ENCODE assay signal across 10 cellular contexts in the genomic region with DNA sequence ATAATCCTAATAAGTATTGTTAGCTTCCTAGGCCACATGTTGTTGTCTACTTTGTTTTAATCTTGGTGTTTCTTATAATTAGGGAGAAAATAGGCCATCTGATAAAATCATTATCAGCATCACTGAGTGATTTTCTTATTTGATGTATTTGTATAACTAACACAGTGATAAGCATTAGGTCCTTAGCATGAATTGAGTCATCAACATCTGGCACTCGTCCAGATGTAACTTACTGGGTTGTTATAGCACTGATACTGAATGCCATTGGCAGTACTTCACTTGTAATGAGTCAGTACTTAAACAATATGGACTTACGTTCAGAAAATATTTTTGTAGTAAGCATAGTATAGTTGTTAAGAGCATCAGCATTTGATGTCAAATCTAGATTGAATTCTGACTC. TPM values are rescaled to one million over a fixed set of nuclear protein-coding genes. Genes with fewer than 3 reads are reported as not detected.
DNase-seq lines count a peak whose midpoint lies in the region; ATAC-seq and TF ChIP-seq lines count a peak whose summit lies in the region.
"Had no signal": no experiment of that assay in that cellular context is flagged by ENCODE, and none has a peak within 500 bp of the region (broad histone marks: within the 10 kb centered on the region; RNA-seq: fewer than 3 reads in every experiment).

No MANE protein-coding gene starts in this region.

- H2AFZ ChIP-seq in PC-3 (ENCODE audit: low read length) (no peak overlapping the region), trophoblast cell (ENCODE audit: insufficient read depth, low read length, poor library complexity) (no peak overlapping the region), neural progenitor cell (replicated peaks) (no peak overlapping the region)

- H3K9me3 ChIP-seq in PC-3 (ENCODE audit: low read length) = no peaks in the 10 kb centered on the region
- no peaks in the 10 kb centered on the region for H3K9me3 ChIP-seq in trophoblast cell (ENCODE audit: insufficient read depth, low read depth, low read length)
- H3K9me3 ChIP-seq in neural progenitor cell (ENCODE audit: low read depth) = no peaks in the 10 kb centered on the region

- no peak overlapping the region for H3K23ac ChIP-seq in trophoblast cell (ENCODE audit: low read length)

- BruUV-seq in PC-3 (replicated peaks; lab: Mats Ljungman, UMichigan) = no TSS peak

- H3K4me2 ChIP-seq in PC-3 (ENCODE audit: low read length) = no peak overlapping the region
- no peak overlapping the region for H3K4me2 ChIP-seq in trophoblast cell (ENCODE audit: low read length)
- H3K4me2 ChIP-seq in neural progenitor cell = no peak overlapping the region

- H3F3A ChIP-seq in PC-3 (ENCODE audit: low read length, unreplicated experiment) (no peaks in the 10 kb centered on the region), neural progenitor cell (ENCODE audit: low read depth) (no peaks in the 10 kb centered on the region)

- H3K27me3 ChIP-seq in PC-3 (ENCODE audit: low read length) (no peaks in the 10 kb centered on the region), trophoblast cell (ENCODE audit: insufficient read depth, low read length) (no peaks in the 10 kb centered on the region), neural progenitor cell (no peaks in the 10 kb centered on the region)

- H3K9ac ChIP-seq in PC-3 (ENCODE audit: low read length) = no peak overlapping the region
- H3K9ac ChIP-seq in trophoblast cell (ENCODE audit: low read length) = no peak overlapping the region
- no peak overlapping the region for H3K9ac ChIP-seq in neural progenitor cell

- DNase-seq in GM04504 (ENCODE audit: low read depth) (peak; percentile 36), PC-3 (peak; percentile 94), epithelial cell of esophagus (ENCODE audit: low read depth) (peak; percentile 96), trophoblast cell (peak; percentile 37 to 54), NCI-H510A treated with DMSO at 0.1 percent for 48 hours (lab: John Stamatoyannopoulos, UW) (no peak), COLO668 (lab: John Stamatoyannopoulos, UW; ENCODE audit: unreplicated experiment) (no peak), neural progenitor cell (ENCODE audit: low spot score) (no peak)
- DNase-seq in stimulated activated naive CD4-positive, alpha-beta T cell (lab: John Stamatoyannopoulos, UW) = no peak
- DNase-seq: stimulated activated CD8-positive, alpha-beta memory T cell treated with anti-CD3 and anti-CD28 coated beads, Interleukin-4, amount 100 ng/mL, for 48 hours had no signal

- peaks cover 31% of the 10 kb centered on the region for H3K36me3 Mint-ChIP-seq in neural progenitor cell

- WGBS in trophoblast cell (ENCODE audit: extremely low coverage, insufficient coverage, insufficient read length) = no CpG with 5 or more reads among the region's 2 CpGs

- no peak overlapping the region for H3K18ac ChIP-seq in trophoblast cell (ENCODE audit: low read length)

- H3K27ac Mint-ChIP-seq in neural progenitor cell = no peak overlapping the region

- H3K36me3 ChIP-seq in PC-3 (ENCODE audit: low read depth, low read length) (peaks cover 65% of the 10 kb centered on the region), trophoblast cell (ENCODE audit: control insufficient read depth in 1 of 2, insufficient read depth in 2 of 2, low read length in 2 of 2) (peaks cover 17 to 39% of the 10 kb centered on the region in 2 experiments), neural progenitor cell (peaks cover 38% of the 10 kb centered on the region)

- no peak overlapping the region for H3K14ac ChIP-seq in trophoblast cell (ENCODE audit: low read length)

- H4K8ac ChIP-seq in trophoblast cell (ENCODE audit: low read depth, low read length) = no peak overlapping the region

- H4K12ac ChIP-seq in trophoblast cell (ENCODE audit: low read depth, low read length) = no peak overlapping the region

- POLR2A ChIA-PET in PC-3 (lab: Charles Lee; ENCODE audit: unreplicated experiment) = no interaction called here

- no peak overlapping the region for H2BK120ac ChIP-seq in trophoblast cell (ENCODE audit: insufficient read depth, low read length, poor library complexity)

- intact Hi-C loops in PC-3 (cut with micrococcal nuclease) = loop anchor here (5.0 kb wide), 1 partner anchor 89 kb away; no protein-coding TSS in a partner anchor

- H4K20me1 ChIP-seq in PC-3 (ENCODE audit: low read length) (0 out of 2 replicates have a peak, but pooled peaks cover 3% of the 10 kb centered on the region), neural progenitor cell (ENCODE audit: low read depth) (peaks cover 7% of the 10 kb centered on the region)

- no peak overlapping the region for H2AK5ac ChIP-seq in trophoblast cell (ENCODE audit: low read length)

- ATAC-seq in PC-3 = peak; percentile 96

- H3K27ac ChIP-seq in PC-3 (ENCODE audit: low read length) (no peak overlapping the region), trophoblast cell (ENCODE audit: low read depth, low read length) (no peak overlapping the region), neural progenitor cell (no peak overlapping the region)
- H3K27ac ChIP-seq: SK-N-MC had no signal

- H3K4ac ChIP-seq in trophoblast cell (ENCODE audit: low read depth, low read length) = no peak overlapping the region

- CTCF ChIA-PET in PC-3 (lab: Charles Lee) = no interaction called here

- no peaks in the 10 kb centered on the region for H3K9me3 Mint-ChIP-seq in neural progenitor cell

- H3K4me1 ChIP-seq in PC-3 (ENCODE audit: insufficient read depth, low read length) = peaks cover 4% of the 10 kb centered on the region; the same call in 1 of the 2 replicates
- H3K4me1 ChIP-seq in trophoblast cell (ENCODE audit: control insufficient read depth in 1 of 2, insufficient read depth in 2 of 2, low read length in 2 of 2) = no peaks in the 10 kb centered on the region
- H3K4me1 ChIP-seq in neural progenitor cell = no peaks in the 10 kb centered on the region

- no peaks in the 10 kb centered on the region for H3K4me1 Mint-ChIP-seq in neural progenitor cell

- H2BK5ac ChIP-seq in trophoblast cell (ENCODE audit: low read depth, low read length, poor library complexity) = no peak overlapping the region

- H3K79me1 ChIP-seq in trophoblast cell (ENCODE audit: low read length) = no peaks in the 10 kb centered on the region

- no peak overlapping the region for H4K91ac ChIP-seq in trophoblast cell (ENCODE audit: low read depth, low read length)

- no peaks in the 10 kb centered on the region for H3K9me2 ChIP-seq in PC-3 (replicated peaks; ENCODE audit: low read length)

- TF ChIP-seq CTCF in PC-3 (conservative IDR thresholded peaks at IDR 0.05; ENCODE audit: low read depth, low read length) (no peak), epithelial cell of esophagus (IDR thresholded peaks at IDR 0.05; ENCODE audit: insufficient read depth, low read depth, low read length, missing control alignments) (no peak), neural progenitor cell (IDR thresholded peaks at IDR 0.05) (no peak)

- no peaks in the 10 kb centered on the region for H3K27me3 Mint-ChIP-seq in neural progenitor cell (ENCODE audit: insufficient read depth, low read depth)

- no peak overlapping the region for H3K4me3 ChIP-seq in PC-3 (ENCODE audit: low read length)
- no peak overlapping the region for H3K4me3 ChIP-seq in epithelial cell of esophagus (ENCODE audit: low read length)
- H3K4me3 ChIP-seq in trophoblast cell (ENCODE audit: low read depth, low read length) = no peak overlapping the region
- no peak overlapping the region for H3K4me3 ChIP-seq in neural progenitor cell
- H3K4me3 ChIP-seq: SK-N-MC had no signal

- H3K79me2 ChIP-seq in PC-3 (ENCODE audit: low read length) (no peaks in the 10 kb centered on the region), trophoblast cell (ENCODE audit: control insufficient read depth, insufficient read depth, low read length, poor library complexity) (no peaks in the 10 kb centered on the region), neural progenitor cell (ENCODE audit: low read depth) (no peaks in the 10 kb centered on the region)

- H2BK12ac ChIP-seq in trophoblast cell (ENCODE audit: low read length) = no peak overlapping the region

- no peak overlapping the region for H3K4me3 Mint-ChIP-seq in neural progenitor cell

RNA-seq across cellular contexts. Expression of gene API5, which starts 16.2 kb away (rescaled TPM):
- total RNA-seq in PC-3 (2014; rRNA removed) = 79.5 and 83.7 TPM in 2 replicates
- 69.6 and 72.5 TPM in 2 replicates for polyA plus RNA-seq in trophoblast cell (2013)
- 155 and 239 TPM in 2 replicates for total RNA-seq in neural progenitor cell (ENCODE audit: low replicate concordance)

RNA-seq across cellular contexts. Expression of gene TTC17, which starts 30.7 kb away (rescaled TPM):
- total RNA-seq in PC-3 (2014; rRNA removed) (42.1 and 51.7 TPM in 2 replicates), neural progenitor cell (ENCODE audit: low replicate concordance) (182 and 183 TPM in 2 replicates)
- 40.2 and 44.1 TPM in 2 replicates for polyA plus RNA-seq in trophoblast cell (2013)

Comparison
In these comparisons a context has a peak if more than half of its experiments do, and no peak if none do; other contexts are left out.
1. DNase-seq: peak in GM04504 (single experiment), PC-3 (single experiment), epithelial cell of esophagus (single experiment) and trophoblast cell (2 of 2); none in NCI-H510A treated with DMSO at 0.1 percent for 48 hours (single experiment), stimulated activated naive CD4-positive, alpha-beta T cell (0 of 6), COLO668 (single experiment) and neural progenitor cell (single experiment).